ENCODE assay signal across 19 cellular contexts in the genomic region with DNA sequence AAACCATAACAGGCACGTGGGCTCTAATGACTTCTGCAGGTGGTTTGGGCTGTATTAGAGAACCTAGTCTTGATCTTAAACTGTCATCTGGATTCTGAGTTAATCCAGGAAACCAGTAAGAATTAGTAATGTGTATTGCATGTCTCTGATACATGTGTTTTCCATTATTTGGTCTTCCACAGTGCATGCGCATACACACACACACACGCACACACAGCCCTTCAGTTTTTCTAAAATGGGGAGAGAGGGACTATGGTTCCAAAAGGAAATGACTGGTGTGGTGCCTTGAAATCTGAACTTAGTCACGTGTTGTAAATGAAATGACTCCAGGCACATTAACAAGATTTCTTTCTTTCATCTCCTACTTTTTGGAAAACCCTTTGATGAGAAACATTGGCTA.
A peak's percentile ranks its signal among the peaks of the same experiment; 100 is the strongest.
DNase-seq lines count a peak whose midpoint lies in the region; ATAC-seq and TF ChIP-seq lines count a peak whose summit lies in the region.
"Had no signal": no experiment of that assay in that cellular context is flagged by ENCODE, and none has a peak within 500 bp of the region (broad histone marks: within the 10 kb centered on the region; RNA-seq: fewer than 3 reads in every experiment).

No MANE protein-coding gene starts in this region.

- H3K27ac ChIP-seq in heart right ventricle (peak overlapping the region in 1 of 10 donors; percentile 22), right atrium auricular region (no peak overlapping the region), SJCRH30 (peak overlapping the region; percentile 15; the same call in 1 of the 2 replicates), aorta (ENCODE audit: low read depth in 1 of 2, low read length in 2 of 2) (no peak overlapping the region)
- H3K27ac ChIP-seq: epithelial cell of prostate, thoracic aorta had no signal

- DNase-seq in heart right ventricle (peak in 1 of 2 donors; percentile 36), right atrium auricular region (ENCODE audit: low spot score) (no peak), SJCRH30 (peak in 1 of 2 experiments; percentile 46), fibroblast of peridontal ligament (ENCODE audit: extremely low read depth) (peak; percentile 96), aorta (no peak), LoVo (ENCODE audit: low spot score) (no peak)
- DNase-seq: activated CD4-positive, alpha-beta T cell treated with anti-CD3 and anti-CD28 coated beads for 48 hours; activated naive CD8-positive, alpha-beta T cell treated with anti-CD3 and anti-CD28 coated beads, Interleukin-2, amount 10 ng/mL, durations not matched to agents 7 days and 5 days; activated T-cell treated with anti-CD3 and anti-CD28 coated beads, Interleukin-2, amount 50 U/mL, for 24 hours; cerebellar nuclear complex; DMS 273 treated with DMSO at 0.1 percent for 48 hours; NCI-H1105 treated with DMSO at 0.1 percent for 48 hours; stimulated activated CD4-positive, alpha-beta T cell treated with anti-CD3 and anti-CD28 coated beads, Interleukin-2, amount 100 ng/mL, for 48 hours; stimulated activated CD8-positive, alpha-beta memory T cell treated with anti-CD3 and anti-CD28 coated beads, Interleukin-4, amount 100 ng/mL, for 48 hours had no signal

- H3K36me3 ChIP-seq in heart right ventricle (peaks cover 0 to 27% (median 10%) of the 10 kb centered on the region in 9 donors), right atrium auricular region (peaks cover 16% of the 10 kb centered on the region), SJCRH30 (peaks cover 4% of the 10 kb centered on the region; the same call in 1 of the 2 replicates), aorta (ENCODE audit: control insufficient read depth in 1 of 2, insufficient read depth in 2 of 2, low read length in 1 of 2) (no peaks in the 10 kb centered on the region)

- WGBS in heart right ventricle, 2 donors: 62 to 67% methylated on average over 4 of the region's 4 CpGs
- 81 to 88% methylated on average over 4 of the region's 4 CpGs for WGBS in aorta, 2 donors

- H3K27me3 ChIP-seq in heart right ventricle (no peaks in the 10 kb centered on the region), right atrium auricular region (no peaks in the 10 kb centered on the region), SJCRH30 (no peaks in the 10 kb centered on the region), aorta (ENCODE audit: control insufficient read depth in 1 of 2, insufficient read depth in 2 of 2, low read length in 1 of 2) (no peaks in the 10 kb centered on the region)

- H3K9me3 ChIP-seq in heart right ventricle (no peaks in the 10 kb centered on the region), right atrium auricular region (no peaks in the 10 kb centered on the region), SJCRH30 (replicated peaks) (no peaks in the 10 kb centered on the region), aorta (ENCODE audit: control insufficient read depth, low read length) (no peaks in the 10 kb centered on the region)
- H3K9me3 ChIP-seq: thoracic aorta had no signal

- TF ChIP-seq CTCF in heart right ventricle (IDR thresholded peaks at IDR 0.05) (no peak), right atrium auricular region (IDR thresholded peaks at IDR 0.05) (no peak)

- H3K4me3 ChIP-seq in heart right ventricle: no peak overlapping the region
- H3K4me3 ChIP-seq in right atrium auricular region: no peak overlapping the region
- H3K4me3 ChIP-seq in SJCRH30: no peak overlapping the region
- no peak overlapping the region for H3K4me3 ChIP-seq in aorta (ENCODE audit: low read length in 2 of 2)
- H3K4me3 ChIP-seq: thoracic aorta had no signal

- intact Hi-C loops in heart right ventricle (cut with DNase I) (no loop called here), aorta (cut with DNase I) (no loop called here)

- peak in 6 of 8 donors; percentile 20 to 81 (median 68) for ATAC-seq in heart right ventricle
- ATAC-seq in aorta (ENCODE audit: low FRiP score): peak; percentile 71
- ATAC-seq in GM18868 (IDR thresholded peaks at IDR 0.05; ENCODE audit: unreplicated experiment): no peak
- ATAC-seq in GM19455 (IDR thresholded peaks at IDR 0.05; ENCODE audit: unreplicated experiment): no peak
- ATAC-seq: left lobe of liver had no signal

- H3K4me1 ChIP-seq in heart right ventricle (peaks cover 0 to 52% (median 5%) of the 10 kb centered on the region in 9 donors), right atrium auricular region (peaks cover 0 to 7% of the 10 kb centered on the region in 2 donors), SJCRH30 (peaks cover 13% of the 10 kb centered on the region), aorta (ENCODE audit: control insufficient read depth in 1 of 2, insufficient read depth in 2 of 2, low read length in 2 of 2) (peaks cover 0 to 5% of the 10 kb centered on the region in 2 donors)

Comparison
In these comparisons a context has a peak if more than half of its experiments do, and no peak if none do; other contexts are left out.
1. ATAC-seq: peak in heart right ventricle (6 of 8) and aorta (single experiment); none in GM18868 (single experiment) and GM19455 (single experiment).